ENCODE assay signal across 1 cellular context in the genomic region with DNA sequence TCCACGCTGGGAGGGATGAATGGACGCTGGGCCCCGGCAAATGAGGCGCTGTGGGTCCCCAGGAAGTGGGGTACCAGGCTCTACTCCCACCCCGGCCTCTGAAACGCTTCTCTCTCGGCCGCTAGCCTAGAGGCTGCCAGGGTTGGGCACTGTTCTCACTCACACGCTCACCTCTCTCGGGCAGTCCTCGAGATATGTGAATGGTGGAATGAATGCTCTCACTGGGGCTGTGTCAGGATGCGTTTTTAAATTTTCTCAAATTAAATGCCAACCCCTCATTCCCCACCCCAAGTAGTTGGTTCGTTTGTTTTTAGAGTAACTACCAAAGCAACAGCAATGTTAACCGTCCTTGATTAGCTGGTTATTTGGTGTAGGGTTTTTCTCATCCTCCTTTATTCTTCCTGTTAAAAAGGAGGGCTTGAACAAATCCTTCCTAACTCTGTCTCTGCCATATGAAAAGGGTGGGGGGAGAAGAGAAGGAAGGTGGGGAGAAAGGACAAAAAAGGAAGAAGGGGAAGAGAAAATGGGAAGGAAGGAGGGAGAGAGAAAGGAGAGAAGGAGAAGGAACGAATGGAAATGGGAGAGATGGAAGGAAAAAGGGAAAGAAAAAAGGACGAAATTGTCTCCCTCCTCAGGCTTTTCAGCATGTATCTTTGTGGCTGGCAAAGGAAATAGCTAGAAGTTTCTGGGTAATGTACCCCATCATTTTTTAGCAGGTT.
A peak's percentile ranks its signal among the peaks of the same experiment; 100 is the strongest.
TF ChIP-seq lines count a peak whose summit lies in the region.

No MANE protein-coding gene starts in this region.

TF ChIP-seq in GM12878, 131 proteins besides CTCF, POLR2A, EP300 and RAD21 (continued from another document):
- TF ChIP-seq, protein P1, sequence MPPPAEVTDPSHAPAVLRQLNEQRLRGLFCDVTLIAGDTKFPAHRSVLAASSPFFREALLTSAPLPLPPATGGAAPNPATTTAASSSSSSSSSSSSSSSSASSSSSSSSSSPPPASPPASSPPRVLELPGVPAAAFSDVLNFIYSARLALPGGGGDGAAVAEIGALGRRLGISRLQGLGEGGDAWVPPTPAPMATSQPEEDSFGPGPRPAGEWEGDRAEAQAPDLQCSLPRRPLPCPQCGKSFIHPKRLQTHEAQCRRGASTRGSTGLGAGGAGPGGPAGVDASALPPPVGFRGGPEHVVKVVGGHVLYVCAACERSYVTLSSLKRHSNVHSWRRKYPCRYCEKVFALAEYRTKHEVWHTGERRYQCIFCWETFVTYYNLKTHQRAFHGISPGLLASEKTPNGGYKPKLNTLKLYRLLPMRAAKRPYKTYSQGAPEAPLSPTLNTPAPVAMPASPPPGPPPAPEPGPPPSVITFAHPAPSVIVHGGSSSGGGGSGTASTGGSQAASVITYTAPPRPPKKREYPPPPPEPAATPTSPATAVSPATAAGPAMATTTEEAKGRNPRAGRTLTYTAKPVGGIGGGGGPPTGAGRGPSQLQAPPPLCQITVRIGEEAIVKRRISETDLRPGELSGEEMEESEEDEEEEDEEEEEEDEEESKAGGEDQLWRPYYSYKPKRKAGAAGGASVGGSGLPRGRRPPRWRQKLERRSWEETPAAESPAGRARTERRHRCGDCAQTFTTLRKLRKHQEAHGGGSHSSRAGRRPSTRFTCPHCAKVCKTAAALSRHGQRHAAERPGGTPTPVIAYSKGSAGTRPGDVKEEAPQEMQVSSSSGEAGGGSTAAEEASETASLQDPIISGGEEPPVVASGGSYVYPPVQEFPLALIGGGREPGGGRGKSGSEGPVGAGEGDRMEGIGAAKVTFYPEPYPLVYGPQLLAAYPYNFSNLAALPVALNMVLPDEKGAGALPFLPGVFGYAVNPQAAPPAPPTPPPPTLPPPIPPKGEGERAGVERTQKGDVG (CRISPR knock-in tag; IDR thresholded peaks at IDR 0.05), result no peak
- TF ChIP-seq, protein P2, sequence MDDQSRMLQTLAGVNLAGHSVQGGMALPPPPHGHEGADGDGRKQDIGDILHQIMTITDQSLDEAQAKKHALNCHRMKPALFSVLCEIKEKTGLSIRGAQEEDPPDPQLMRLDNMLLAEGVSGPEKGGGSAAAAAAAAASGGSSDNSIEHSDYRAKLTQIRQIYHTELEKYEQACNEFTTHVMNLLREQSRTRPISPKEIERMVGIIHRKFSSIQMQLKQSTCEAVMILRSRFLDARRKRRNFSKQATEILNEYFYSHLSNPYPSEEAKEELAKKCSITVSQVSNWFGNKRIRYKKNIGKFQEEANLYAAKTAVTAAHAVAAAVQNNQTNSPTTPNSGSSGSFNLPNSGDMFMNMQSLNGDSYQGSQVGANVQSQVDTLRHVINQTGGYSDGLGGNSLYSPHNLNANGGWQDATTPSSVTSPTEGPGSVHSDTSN (IDR thresholded peaks at IDR 0.05; ENCODE audit: insufficient replicate concordance, low read depth, low read length), result no peak
- TF ChIP-seq, protein P3, sequence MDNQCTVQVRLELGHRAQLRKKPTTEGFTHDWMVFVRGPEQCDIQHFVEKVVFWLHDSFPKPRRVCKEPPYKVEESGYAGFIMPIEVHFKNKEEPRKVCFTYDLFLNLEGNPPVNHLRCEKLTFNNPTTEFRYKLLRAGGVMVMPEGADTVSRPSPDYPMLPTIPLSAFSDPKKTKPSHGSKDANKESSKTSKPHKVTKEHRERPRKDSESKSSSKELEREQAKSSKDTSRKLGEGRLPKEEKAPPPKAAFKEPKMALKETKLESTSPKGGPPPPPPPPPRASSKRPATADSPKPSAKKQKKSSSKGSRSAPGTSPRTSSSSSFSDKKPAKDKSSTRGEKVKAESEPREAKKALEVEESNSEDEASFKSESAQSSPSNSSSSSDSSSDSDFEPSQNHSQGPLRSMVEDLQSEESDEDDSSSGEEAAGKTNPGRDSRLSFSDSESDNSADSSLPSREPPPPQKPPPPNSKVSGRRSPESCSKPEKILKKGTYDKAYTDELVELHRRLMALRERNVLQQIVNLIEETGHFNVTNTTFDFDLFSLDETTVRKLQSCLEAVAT (IDR thresholded peaks at IDR 0.05), result peak; percentile 67
- no peak for TF ChIP-seq JUNB (IDR thresholded peaks at IDR 0.05)
- TF ChIP-seq MXI1 (IDR thresholded peaks at IDR 0.05; ENCODE audit: low read depth, low read length), result 0 out of 2 replicates have a peak, but pooled peaks have one; percentile 48
- TF ChIP-seq, protein P4, sequence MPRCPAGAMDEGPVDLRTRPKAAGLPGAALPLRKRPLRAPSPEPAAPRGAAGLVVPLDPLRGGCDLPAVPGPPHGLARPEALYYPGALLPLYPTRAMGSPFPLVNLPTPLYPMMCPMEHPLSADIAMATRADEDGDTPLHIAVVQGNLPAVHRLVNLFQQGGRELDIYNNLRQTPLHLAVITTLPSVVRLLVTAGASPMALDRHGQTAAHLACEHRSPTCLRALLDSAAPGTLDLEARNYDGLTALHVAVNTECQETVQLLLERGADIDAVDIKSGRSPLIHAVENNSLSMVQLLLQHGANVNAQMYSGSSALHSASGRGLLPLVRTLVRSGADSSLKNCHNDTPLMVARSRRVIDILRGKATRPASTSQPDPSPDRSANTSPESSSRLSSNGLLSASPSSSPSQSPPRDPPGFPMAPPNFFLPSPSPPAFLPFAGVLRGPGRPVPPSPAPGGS (IDR thresholded peaks at IDR 0.05; ENCODE audit: borderline replicate concordance, insufficient read depth, low read depth, low read length, poor library complexity, severe bottlenecking), result no peak
- TF ChIP-seq, protein P5, sequence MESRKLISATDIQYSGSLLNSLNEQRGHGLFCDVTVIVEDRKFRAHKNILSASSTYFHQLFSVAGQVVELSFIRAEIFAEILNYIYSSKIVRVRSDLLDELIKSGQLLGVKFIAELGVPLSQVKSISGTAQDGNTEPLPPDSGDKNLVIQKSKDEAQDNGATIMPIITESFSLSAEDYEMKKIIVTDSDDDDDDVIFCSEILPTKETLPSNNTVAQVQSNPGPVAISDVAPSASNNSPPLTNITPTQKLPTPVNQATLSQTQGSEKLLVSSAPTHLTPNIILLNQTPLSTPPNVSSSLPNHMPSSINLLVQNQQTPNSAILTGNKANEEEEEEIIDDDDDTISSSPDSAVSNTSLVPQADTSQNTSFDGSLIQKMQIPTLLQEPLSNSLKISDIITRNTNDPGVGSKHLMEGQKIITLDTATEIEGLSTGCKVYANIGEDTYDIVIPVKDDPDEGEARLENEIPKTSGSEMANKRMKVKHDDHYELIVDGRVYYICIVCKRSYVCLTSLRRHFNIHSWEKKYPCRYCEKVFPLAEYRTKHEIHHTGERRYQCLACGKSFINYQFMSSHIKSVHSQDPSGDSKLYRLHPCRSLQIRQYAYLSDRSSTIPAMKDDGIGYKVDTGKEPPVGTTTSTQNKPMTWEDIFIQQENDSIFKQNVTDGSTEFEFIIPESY (IDR thresholded peaks at IDR 0.05), result no peak
- TF ChIP-seq, protein P6, sequence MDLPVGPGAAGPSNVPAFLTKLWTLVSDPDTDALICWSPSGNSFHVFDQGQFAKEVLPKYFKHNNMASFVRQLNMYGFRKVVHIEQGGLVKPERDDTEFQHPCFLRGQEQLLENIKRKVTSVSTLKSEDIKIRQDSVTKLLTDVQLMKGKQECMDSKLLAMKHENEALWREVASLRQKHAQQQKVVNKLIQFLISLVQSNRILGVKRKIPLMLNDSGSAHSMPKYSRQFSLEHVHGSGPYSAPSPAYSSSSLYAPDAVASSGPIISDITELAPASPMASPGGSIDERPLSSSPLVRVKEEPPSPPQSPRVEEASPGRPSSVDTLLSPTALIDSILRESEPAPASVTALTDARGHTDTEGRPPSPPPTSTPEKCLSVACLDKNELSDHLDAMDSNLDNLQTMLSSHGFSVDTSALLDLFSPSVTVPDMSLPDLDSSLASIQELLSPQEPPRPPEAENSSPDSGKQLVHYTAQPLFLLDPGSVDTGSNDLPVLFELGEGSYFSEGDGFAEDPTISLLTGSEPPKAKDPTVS (IDR thresholded peaks at IDR 0.05; ENCODE audit: low read depth, low read length), result peak; percentile 78
- TF ChIP-seq BMI1 (IDR thresholded peaks at IDR 0.05; ENCODE audit: borderline replicate concordance), result no peak
- peak; percentile 19 for TF ChIP-seq SMAD1 (IDR thresholded peaks at IDR 0.05; ENCODE audit: low read depth, partially characterized antibody)
- no peak for TF ChIP-seq DPF2 (IDR thresholded peaks at IDR 0.05)
- 0 out of 2 replicates have a peak, but pooled peaks have one; percentile 24 for TF ChIP-seq POLR2AphosphoS2 (IDR thresholded peaks at IDR 0.05; ENCODE audit: low read depth, low read length)
TF ChIP-seq in GM12878: peak in this region for 7.
